Comparison of ENCODE assay signal across 1 cellular context in genomic region chr3:4543110-4543509, GRCh38.
TF ChIP-seq lines count a peak whose summit lies in the region.

No MANE protein-coding gene starts in this region.

TF ChIP-seq in K562, 482 proteins besides CTCF, POLR2A, EP300 and RAD21 (continued from another document):
- TF ChIP-seq UBTF (IDR thresholded peaks at IDR 0.05; ENCODE audit: borderline replicate concordance in 1 of 2, low read depth in 2 of 2, low read length in 2 of 2) (no peak), KLF13 (tag; IDR thresholded peaks at IDR 0.05; ENCODE audit: borderline replicate concordance, low read depth) (no peak), ARHGAP35 (IDR thresholded peaks at IDR 0.05; ENCODE audit: partially characterized antibody) (no peak), CCAR2 (IDR thresholded peaks at IDR 0.05; ENCODE audit: low read depth, low read length) (no peak), ZNF717 (CRISPR knock-in tag; IDR thresholded peaks at IDR 0.05) (no peak), ZNF79 (CRISPR knock-in tag; IDR thresholded peaks at IDR 0.05; ENCODE audit: low read depth) (no peak), SIN3A (IDR thresholded peaks at IDR 0.05; ENCODE audit: borderline replicate concordance in 2 of 2, control insufficient read depth in 1 of 2, low read depth in 2 of 2, low read length in 2 of 2) (no peak), PCBP1 (IDR thresholded peaks at IDR 0.05; ENCODE audit: low read depth, low read length, poor library complexity, severe bottlenecking) (no peak), ILF3 (IDR thresholded peaks at IDR 0.05; ENCODE audit: borderline replicate concordance) (no peak), ZNF384 (IDR thresholded peaks at IDR 0.05; ENCODE audit: low read depth, low read length) (peak; percentile 76), JUNB (CRISPR knock-in tag; conservative IDR thresholded peaks at IDR 0.05) (no peak), HNRNPH1 (optimal IDR thresholded peaks at IDR 0.05; ENCODE audit: low read depth, low read length) (no peak), TFAM (CRISPR knock-in tag; conservative IDR thresholded peaks at IDR 0.05) (no peak), MAFG (tag; conservative IDR thresholded peaks at IDR 0.05) (no peak), KLF16 (IDR thresholded peaks at IDR 0.05) (no peak), HMBOX1 (IDR thresholded peaks at IDR 0.05) (peak; percentile 36; the same call in 1 of the 2 replicates), PKNOX1 (IDR thresholded peaks at IDR 0.05) (no peak), HDAC2 (IDR thresholded peaks at IDR 0.05) (0 out of 2 replicates have a peak, but pooled peaks have one; percentile 48), KLF1 (tag; IDR thresholded peaks at IDR 0.05) (no peak), FOXK2 (conservative IDR thresholded peaks at IDR 0.05 in 1 of 2, IDR thresholded peaks at IDR 0.05 in 1 of 2; ENCODE audit: low read depth in 2 of 2) (no peak), FOSL1 (tag; conservative IDR thresholded peaks at IDR 0.05) (no peak), ZBTB7A (IDR thresholded peaks at IDR 0.05; ENCODE audit: borderline replicate concordance, control insufficient read depth, low read depth, low read length) (no peak), ZNF3 (CRISPR knock-in tag; IDR thresholded peaks at IDR 0.05) (no peak), FOXK1 (CRISPR knock-in tag; IDR thresholded peaks at IDR 0.05; ENCODE audit: borderline replicate concordance) (no peak), DPF2 (IDR thresholded peaks at IDR 0.05) (no peak), ESRRA (IDR thresholded peaks at IDR 0.05; ENCODE audit: borderline replicate concordance, low read depth) (no peak; the same call in 1 of the 2 replicates), KDM1A (IDR thresholded peaks at IDR 0.05) (peak; percentile 71 to 84), PHF21A (IDR thresholded peaks at IDR 0.05; ENCODE audit: borderline replicate concordance, low read depth) (no peak), TOE1 (IDR thresholded peaks at IDR 0.05; ENCODE audit: borderline replicate concordance) (no peak), TOE1 (CRISPR knock-in tag; IDR thresholded peaks at IDR 0.05; ENCODE audit: borderline replicate concordance, low read depth) (no peak), RREB1 (CRISPR knock-in tag; IDR thresholded peaks at IDR 0.05) (no peak), SMARCA5 (IDR thresholded peaks at IDR 0.05) (no peak), ILK (tag; IDR thresholded peaks at IDR 0.05; ENCODE audit: borderline replicate concordance, low read depth) (no peak), CBX2 (IDR thresholded peaks at IDR 0.05; ENCODE audit: insufficient read depth, low read length, poor library complexity, severe bottlenecking) (no peak), NFIX (CRISPR knock-in tag; IDR thresholded peaks at IDR 0.05; ENCODE audit: low read depth) (no peak), HINFP (tag; conservative IDR thresholded peaks at IDR 0.05; ENCODE audit: low read depth) (no peak), ZKSCAN8 (CRISPR knock-in tag; IDR thresholded peaks at IDR 0.05) (no peak), ZBTB33 (CRISPR knock-in tag; IDR thresholded peaks at IDR 0.05) (no peak), ZFP30 (CRISPR knock-in tag; IDR thresholded peaks at IDR 0.05; ENCODE audit: borderline replicate concordance) (no peak), DMBX1 (CRISPR knock-in tag; IDR thresholded peaks at IDR 0.05; ENCODE audit: borderline replicate concordance) (no peak), ATF7 (IDR thresholded peaks at IDR 0.05) (no peak), SMAD3 (CRISPR knock-in tag; conservative IDR thresholded peaks at IDR 0.05) (no peak), CEBPB (tag; IDR thresholded peaks at IDR 0.05) (no peak)
